9 cellular contexts compared by ENCODE assay signal in genomic region chr13:33678906-33679657, GRCh38.
DNase-seq lines count a peak whose midpoint lies in the region; ATAC-seq, FAIRE-seq and TF ChIP-seq lines count a peak whose summit lies in the region.
"Had no signal": no experiment of that assay in that cellular context is flagged by ENCODE, and none has a peak within 500 bp of the region (broad histone marks: within the 10 kb centered on the region; RNA-seq: fewer than 3 reads in every experiment).

No MANE protein-coding gene starts in this region.

- in situ Hi-C loops in GM12878 (cut with MboI): no loop called here

- POLR2A ChIA-PET in GM12878 (lab: Charles Lee): interaction anchor here (1.2 to 3.5 kb wide), 8 partner anchors 16 to 142 kb away, joined by 3 to 16 read pairs (median 4); no protein-coding TSS in a partner anchor

- TF ChIP-seq RAD21 in GM12878 (IDR thresholded peaks at IDR 0.05; ENCODE audit: insufficient read depth, low read depth, low read length): 0 out of 2 replicates have a peak, but pooled peaks have one; percentile 0

- peaks cover 5% of the 10 kb centered on the region; the same call in 1 of the 2 replicates for H3K4me1 ChIP-seq in GM12878 (ENCODE audit: control insufficient read depth, insufficient read depth, low read length)
- H3K4me1 ChIP-seq in right lobe of liver: peaks cover 0 to 48% (median 15%) of the 10 kb centered on the region in 4 donors

- WGBS in GM12878 (ENCODE audit: insufficient coverage, insufficient replicate concordance, low lambda C conversion rate, missing lambda C conversion rate): 1% methylated on average over 11 of the region's 11 CpGs
- WGBS in right lobe of liver (ENCODE audit: insufficient coverage, low coverage, low lambda C conversion rate, missing lambda C conversion rate): 15% methylated on average over 10 of the region's 11 CpGs

- peak overlapping the region; percentile 95 for H3K27ac ChIP-seq in GM12878 (ENCODE audit: control insufficient read depth, insufficient read depth)
- H3K27ac ChIP-seq in right lobe of liver: peak overlapping the region; percentile 63 to 74 (median 73)

- TF ChIP-seq CTCF in GM12878 (IDR thresholded peaks at IDR 0.05 in 2 of 3, conservative IDR thresholded peaks at IDR 0.05 in 1 of 3; ENCODE audit: control insufficient read depth in 2 of 3, extremely low read depth in 1 of 3, insufficient read depth in 1 of 3, low read depth in 3 of 3, low read length in 3 of 3): no peak
- TF ChIP-seq CTCF in right lobe of liver (IDR thresholded peaks at IDR 0.05): no peak

- FAIRE-seq in GM12878 (lab: Jason Lieb, UNC): peak; percentile 99

- intact Hi-C loops in GM12878 (cut with micrococcal nuclease; ENCODE audit: unreplicated experiment) (loop anchor here (1.0 to 5.0 kb wide), 5 partner anchors 44 to 477 kb away; partner anchors contain the start of gene RFC3), right lobe of liver (cut with DNase I) (no loop called here)

- peaks cover 5% of the 10 kb centered on the region for H3K9me3 ChIP-seq in GM12878 (replicated peaks; ENCODE audit: control insufficient read depth, insufficient read depth, low read length)
- H3K9me3 ChIP-seq in right lobe of liver: no peaks in the 10 kb centered on the region

- peak; percentile 90 for TF ChIP-seq POLR2A in GM12878 (IDR thresholded peaks at IDR 0.05; ENCODE audit: low read depth, low read length)
- TF ChIP-seq POLR2A in right lobe of liver (IDR thresholded peaks at IDR 0.05): peak; percentile 58

- peaks cover 9% of the 10 kb centered on the region for H3K79me2 ChIP-seq in GM12878 (ENCODE audit: control insufficient read depth, insufficient read depth, low read length)

- H3K4me2 ChIP-seq in GM12878 (ENCODE audit: control insufficient read depth, insufficient read depth): peak overlapping the region; percentile 86

- H3K36me3 ChIP-seq in GM12878 (ENCODE audit: control insufficient read depth in 2 of 2, insufficient read depth in 2 of 2, low read length in 1 of 2): peaks cover 0 to 4% of the 10 kb centered on the region in 2 experiments; a peak in 1 of 4 replicates
- no peaks in the 10 kb centered on the region for H3K36me3 ChIP-seq in right lobe of liver
- H3K36me3 ChIP-seq: BLaER1 treated with 17β-estradiol and CSF1 and Interleukin-3, amounts not matched to agents 10 nM and 100 nM had no signal

- H3K4me3 ChIP-seq in GM12878: peak overlapping the region; percentile 77
- H3K4me3 ChIP-seq in right lobe of liver: peak overlapping the region; percentile 16 to 47 (median 37)
- H3K4me3 ChIP-seq: BLaER1 treated with 17β-estradiol and CSF1 and Interleukin-3, amounts not matched to agents 10 nM and 100 nM had no signal

- SMC1A ChIA-PET in GM12878 (lab: Charles Lee; ENCODE audit: uncharacterized antibody, unreplicated experiment): interaction anchor here (0.5 to 7.2 kb wide), 29 partner anchors 22 to 1487 kb away, joined by 3 to 110 read pairs (median 4); partner anchors contain the start of gene RFC3

- TSS peak; percentile 96 for BruUV-seq in GM12878 (replicated peaks; lab: Mats Ljungman, UMichigan)

- H4K20me1 ChIP-seq in GM12878 (ENCODE audit: control insufficient read depth, insufficient read depth): no peaks in the 10 kb centered on the region
- H4K20me1 ChIP-seq: BLaER1 treated with 17β-estradiol and CSF1 and Interleukin-3, amounts not matched to agents 10 nM and 100 nM had no signal

- DNase-seq in activated naive CD4-positive, alpha-beta T cell treated with Interleukin-2 at 50 U/mL for 16 hours: peak; percentile 87
- no peak for DNase-seq in activated naive CD4-positive, alpha-beta T cell (lab: John Stamatoyannopoulos, UW)
- DNase-seq in T-helper 1 cell: peak in 4 of 5 donors; percentile 16 to 94 (median 26)
- peak; percentile 98 for DNase-seq in GM12878 (ENCODE audit: low read depth, low spot score)
- peak; percentile 90 to 94 (median 92) for DNase-seq in right lobe of liver
- peak; percentile 12 for DNase-seq in stimulated activated CD8-positive, alpha-beta memory T cell treated with anti-CD3 and anti-CD28 coated beads, Interleukin-15, amount 100 ng/mL, for 1 hour (ENCODE audit: low read depth)
- DNase-seq in cerebellar nuclear complex (lab: John Stamatoyannopoulos, UW): no peak

- RAD21 ChIA-PET in GM12878 (lab: Charles Lee; ENCODE audit: unreplicated experiment): interaction anchor here (0.5 to 5.3 kb wide), 21 partner anchors 13 to 1480 kb away, joined by 3 to 82 read pairs (median 3); partner anchors contain the start of gene RFC3

- CTCF ChIA-PET in GM12878 (lab: Yijun Ruan, JAX): interaction anchor here (0.5 to 5.7 kb wide), 15 partner anchors 8 to 1093 kb away, joined by 3 to 93 read pairs (median 4); partner anchors contain the start of gene PDS5B

- peak overlapping the region; percentile 71 for H2AFZ ChIP-seq in GM12878 (ENCODE audit: control insufficient read depth, low read depth, low read length)

- ATAC-seq in HG03135 (IDR thresholded peaks at IDR 0.05; ENCODE audit: unreplicated experiment) (peak; percentile 91), GM12878 (peak; percentile 97), right lobe of liver (peak; percentile 88 to 94 (median 90))

- TF ChIP-seq EP300 in GM12878 (IDR thresholded peaks at IDR 0.05; ENCODE audit: borderline replicate concordance in 1 of 2, control insufficient read depth in 1 of 2, low read depth in 2 of 2, low read length in 2 of 2): peak; percentile 75 to 82; a peak in 2 of 4 replicates

- H3K27me3 ChIP-seq in GM12878 (replicated peaks in 1 of 2; ENCODE audit: control insufficient read depth in 2 of 2, insufficient read depth in 2 of 2, low read length in 1 of 2) (no peaks in the 10 kb centered on the region), right lobe of liver (no peaks in the 10 kb centered on the region)
- H3K27me3 ChIP-seq: BLaER1 treated with 17β-estradiol and CSF1 and Interleukin-3, amounts not matched to agents 10 nM and 100 nM had no signal

- H3K9ac ChIP-seq in GM12878 (ENCODE audit: control insufficient read depth, insufficient read depth, low read length): peak overlapping the region; percentile 78
- H3K9ac ChIP-seq: BLaER1 treated with 17β-estradiol and CSF1 and Interleukin-3, amounts not matched to agents 10 nM and 100 nM had no signal

TF ChIP-seq in GM12878, 131 proteins besides CTCF, POLR2A, EP300 and RAD21 (continues in another document):
- TF ChIP-seq EED (IDR thresholded peaks at IDR 0.05; ENCODE audit: low read depth) (peak; percentile 85), FOXM1 (IDR thresholded peaks at IDR 0.05; ENCODE audit: low read depth, low read length) (peak; percentile 85), BCL11A (IDR thresholded peaks at IDR 0.05; ENCODE audit: low read depth, low read length) (peak; percentile 81), SIN3A (IDR thresholded peaks at IDR 0.05; ENCODE audit: low read depth, low read length) (no peak), CHD1 (IDR thresholded peaks at IDR 0.05; ENCODE audit: low read depth, low read length) (no peak), IKZF2 (IDR thresholded peaks at IDR 0.05) (peak; percentile 95), MYB (IDR thresholded peaks at IDR 0.05; ENCODE audit: borderline replicate concordance, low read depth, low read length) (no peak), CEBPZ (IDR thresholded peaks at IDR 0.05; ENCODE audit: low read depth, low read length) (no peak), MLLT1 (IDR thresholded peaks at IDR 0.05) (peak; percentile 35; the same call in 1 of the 2 replicates), IRF5 (IDR thresholded peaks at IDR 0.05; ENCODE audit: borderline replicate concordance) (no peak)

Comparison
In these comparisons a context has a peak if more than half of its experiments do, and no peak if none do; other contexts are left out.
1. DNase-seq: peak in activated naive CD4-positive, alpha-beta T cell treated with Interleukin-2 at 50 U/mL for 16 hours (single experiment), T-helper 1 cell (4 of 5), GM12878 (single experiment), right lobe of liver (3 of 3) and stimulated activated CD8-positive, alpha-beta memory T cell treated with anti-CD3 and anti-CD28 coated beads, Interleukin-15, amount 100 ng/mL, for 1 hour (single experiment); none in activated naive CD4-positive, alpha-beta T cell (0 of 4) and cerebellar nuclear complex (0 of 2).
2. Peak in every context shown above with its lines, with median percentiles within 50 percentile points of each other: ATAC-seq.